ENCODE assay signal across 9 cellular contexts in the genomic region with DNA sequence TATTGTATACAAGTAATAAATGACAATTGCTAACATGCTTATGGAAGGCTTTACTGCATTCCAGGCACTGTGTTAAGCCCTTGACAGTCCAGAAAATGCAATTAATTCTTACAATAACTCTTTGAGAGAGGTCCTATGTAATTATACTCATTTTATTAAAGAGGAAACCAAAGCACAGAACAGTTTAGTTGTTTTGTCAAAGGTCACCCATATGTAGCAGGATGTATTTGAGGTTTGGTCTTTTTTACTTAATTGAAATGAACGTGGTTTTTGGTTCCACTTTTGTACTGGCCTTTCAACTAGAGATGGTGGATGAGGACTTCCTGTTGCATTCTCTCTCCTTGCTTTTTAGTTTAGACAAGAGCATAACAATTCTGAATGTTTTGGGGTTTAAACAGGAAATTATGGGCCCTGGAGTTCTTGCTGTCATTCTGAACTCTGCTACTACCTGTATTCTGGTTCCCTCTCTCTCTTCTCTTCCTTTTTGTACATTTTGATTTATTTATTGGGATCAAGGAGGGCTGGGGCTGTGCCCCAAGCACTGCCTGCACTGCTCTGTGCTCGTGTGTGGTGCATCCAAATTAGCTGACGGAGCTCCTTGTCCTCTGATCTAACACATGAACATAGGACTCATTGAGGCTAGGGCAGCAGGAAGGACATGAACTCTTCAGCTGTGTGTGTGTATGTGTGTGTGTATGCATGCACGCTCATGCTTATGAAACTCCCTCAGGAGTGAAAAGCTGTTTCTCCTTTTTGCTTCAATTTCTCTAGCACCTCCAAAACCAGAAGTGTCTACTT. TPM values are rescaled to one million over a fixed set of nuclear protein-coding genes. Genes with fewer than 3 reads are reported as not detected.
A peak's percentile ranks its signal among the peaks of the same experiment; 100 is the strongest.
DNase-seq lines count a peak whose midpoint lies in the region; ATAC-seq and TF ChIP-seq lines count a peak whose summit lies in the region.
"Had no signal": no experiment of that assay in that cellular context is flagged by ENCODE, and none has a peak within 500 bp of the region (broad histone marks: within the 10 kb centered on the region; RNA-seq: fewer than 3 reads in every experiment).

No MANE protein-coding gene starts in this region.

- peaks cover 31% of the 10 kb centered on the region for H3K4me1 Mint-ChIP-seq in T-helper 17 cell

- H3K36me3 Mint-ChIP-seq in T-helper 17 cell (ENCODE audit: low read depth) = no peaks in the 10 kb centered on the region

- peaks cover 5% of the 10 kb centered on the region for H3K27me3 Mint-ChIP-seq in T-helper 17 cell

- no peak overlapping the region for H3K27ac ChIP-seq in foreskin keratinocyte

- peak overlapping the region; percentile 96 for H3K27ac Mint-ChIP-seq in T-helper 17 cell

- DNase-seq in CD1c-positive myeloid dendritic cell (ENCODE audit: extremely low spot score) (peak; percentile 49), T-helper 17 cell (no peak), foreskin keratinocyte (no peak), COLO668 (lab: John Stamatoyannopoulos, UW; ENCODE audit: unreplicated experiment) (no peak), DMS79 treated with DMSO at 0.1 percent for 48 hours (lab: John Stamatoyannopoulos, UW) (no peak), DMS114 treated with DMSO at 0.1 percent for 48 hours (lab: John Stamatoyannopoulos, UW; ENCODE audit: unreplicated experiment) (no peak)
- DNase-seq: DND-41 had no signal

- ATAC-seq in GM19035 (IDR thresholded peaks at IDR 0.05; ENCODE audit: unreplicated experiment) = peak; percentile 58
- ATAC-seq in HG02981 (IDR thresholded peaks at IDR 0.05; ENCODE audit: unreplicated experiment) = peak; percentile 53
- peak; percentile 46 for ATAC-seq in T-helper 17 cell
- no peak for ATAC-seq in foreskin keratinocyte

- H3K27me3 ChIP-seq in foreskin keratinocyte = no peaks in the 10 kb centered on the region

- no peaks in the 10 kb centered on the region for H3K9me3 ChIP-seq in T-helper 17 cell (ENCODE audit: control insufficient read depth, low read length, poor library complexity, severe bottlenecking)

- H3K4me3 Mint-ChIP-seq in T-helper 17 cell = peak overlapping the region; percentile 85

- TF ChIP-seq CTCF in foreskin keratinocyte (conservative IDR thresholded peaks at IDR 0.05) = no peak

- peaks cover 24% of the 10 kb centered on the region for H3K4me1 ChIP-seq in foreskin keratinocyte

RNA-seq across cellular contexts. Expression of gene SLC28A3, which starts 47.4 kb away (rescaled TPM):
- total RNA-seq in T-helper 17 cell (not detected), foreskin keratinocyte (0.17 and 0.18 TPM in 2 replicates)
- polyA plus RNA-seq in foreskin keratinocyte = 0.10 and 0.11 TPM in 2 replicates
